ENCODE assay signal across 8 cellular contexts in genomic region chr6:30685977-30686907, GRCh38. TPM values are rescaled to one million over a fixed set of nuclear protein-coding genes. Genes with fewer than 3 reads are reported as not detected.
DNase-seq lines count a peak whose midpoint lies in the region; ATAC-seq and TF ChIP-seq lines count a peak whose summit lies in the region.

PPP1R18 (minus strand) TSS chr6:30686645; CDS start chr6:30686018, 627 bp downstream.

- peak; percentile 62 for DNase-seq in GDM1 (lab: John Stamatoyannopoulos, UW)
- DNase-seq in HL-60 (ENCODE audit: low read depth in 1 of 2, low spot score in 1 of 2) = peak; percentile 53 to 81
- peak; percentile 82 for DNase-seq in T-helper 2 cell treated with Interferon-gamma antibody and Interleukin-4, amounts not matched to agents 5 μg/mL and 100 μg/mL, for 36 hours (ENCODE audit: low spot score)
- DNase-seq in ascending aorta (ENCODE audit: low spot score in 2 of 2) = peak in 1 of 2 donors; percentile 94
- DNase-seq in hypothalamus (lab: John Stamatoyannopoulos, UW) = peak in 40 of 51 donors; percentile 16 to 78 (median 42)
- peak; percentile 92 for DNase-seq in sciatic nerve (ENCODE audit: low spot score)
- DNase-seq in COLO829 (ENCODE audit: low spot score) = no peak
- DNase-seq in NCI-H2171 treated with DMSO at 0.1 percent for 48 hours (lab: John Stamatoyannopoulos, UW) = no peak

- TF ChIP-seq CTCF in HL-60 (IDR thresholded peaks at IDR 0.05; ENCODE audit: insufficient read depth, low read length) = no peak
- TF ChIP-seq CTCF in ascending aorta (IDR thresholded peaks at IDR 0.05) = no peak

- H3K9me3 Mint-ChIP-seq in T-helper 2 cell treated with Interferon-gamma antibody and Interleukin-4, amounts not matched to agents 5 μg/mL and 100 μg/mL, for 36 hours = no peaks in the 10 kb centered on the region

- H3K27me3 Mint-ChIP-seq in T-helper 2 cell treated with Interferon-gamma antibody and Interleukin-4, amounts not matched to agents 5 μg/mL and 100 μg/mL, for 36 hours (ENCODE audit: low read depth) = no peaks in the 10 kb centered on the region

- peak within 1 kb of the TSS; percentile 94 for H3K27ac ChIP-seq in HL-60 (replicated peaks)
- peak within 1 kb of the TSS; percentile 99 for H3K27ac ChIP-seq in ascending aorta

- no peaks in the 10 kb centered on the region for H3K9me3 ChIP-seq in ascending aorta

- peaks cover 7 to 37% of the 10 kb centered on the region in 2 donors for H3K4me1 ChIP-seq in ascending aorta

- H3K4me3 ChIP-seq in HL-60 (replicated peaks; ENCODE audit: insufficient read depth, low read length) (peak within 1 kb of the TSS; percentile 60), ascending aorta (peak within 1 kb of the TSS; percentile 75 to 91)

- peaks cover 40% of the 10 kb centered on the region for H3K4me1 Mint-ChIP-seq in T-helper 2 cell treated with Interferon-gamma antibody and Interleukin-4, amounts not matched to agents 5 μg/mL and 100 μg/mL, for 36 hours (ENCODE audit: low read depth)

- H3K27me3 ChIP-seq in HL-60 (ENCODE audit: insufficient read depth, poor library complexity, severe bottlenecking) (no peaks in the 10 kb centered on the region), ascending aorta (no peaks in the 10 kb centered on the region)

- peak within 1 kb of the TSS; percentile 93 for H3K27ac Mint-ChIP-seq in T-helper 2 cell treated with Interferon-gamma antibody and Interleukin-4, amounts not matched to agents 5 μg/mL and 100 μg/mL, for 36 hours

- intact Hi-C loops in ascending aorta (cut with DNase I) = loop anchor here (1.0 kb wide), 1 partner anchor 35 kb away; no protein-coding TSS in a partner anchor
- intact Hi-C loops in sciatic nerve (cut with DNase I) = no loop called here

- H3K36me3 ChIP-seq in ascending aorta = peaks cover 0 to 2% of the 10 kb centered on the region in 2 donors

- H3K36me3 Mint-ChIP-seq in T-helper 2 cell treated with Interferon-gamma antibody and Interleukin-4, amounts not matched to agents 5 μg/mL and 100 μg/mL, for 36 hours (ENCODE audit: low read depth) = peaks cover 55% of the 10 kb centered on the region

- ATAC-seq in sciatic nerve = peak; percentile 73

- peak within 1 kb of the TSS; percentile 96 for H3K4me3 Mint-ChIP-seq in T-helper 2 cell treated with Interferon-gamma antibody and Interleukin-4, amounts not matched to agents 5 μg/mL and 100 μg/mL, for 36 hours

RNA-seq across cellular contexts. Expression of gene PPP1R18, which starts in this region (rescaled TPM):
- total RNA-seq in ascending aorta (83.3 TPM), sciatic nerve (93.0 TPM)

Comparison
In these comparisons a context has a peak if more than half of its experiments do, and no peak if none do; other contexts are left out.
1. DNase-seq: peak in GDM1 (single experiment), HL-60 (2 of 2), T-helper 2 cell treated with Interferon-gamma antibody and Interleukin-4, amounts not matched to agents 5 μg/mL and 100 μg/mL, for 36 hours (single experiment), hypothalamus (40 of 51) and sciatic nerve (single experiment); none in COLO829 (single experiment) and NCI-H2171 treated with DMSO at 0.1 percent for 48 hours (single experiment).